ENCODE assay signal across 20 cellular contexts in the genomic region with DNA sequence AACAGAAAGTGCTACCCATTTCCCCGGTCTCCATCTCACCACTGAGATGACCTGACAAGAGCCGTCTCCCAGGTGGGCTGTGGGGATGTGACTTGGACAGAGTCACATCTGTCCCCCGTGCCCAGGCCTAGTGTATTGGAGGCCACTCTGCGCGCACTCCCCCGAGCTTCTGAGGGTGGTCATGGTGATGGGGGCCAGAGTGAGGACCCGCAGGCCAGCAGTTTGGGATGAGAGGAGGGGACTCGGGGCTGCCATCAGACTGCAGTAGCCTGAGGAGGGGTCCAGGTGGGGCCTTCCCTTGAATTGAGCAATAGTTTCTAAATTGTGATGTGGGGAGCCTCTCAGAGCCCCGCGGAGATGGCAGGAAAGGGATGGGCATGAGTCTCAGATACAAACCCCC.
"Had no signal": no experiment of that assay in that cellular context is flagged by ENCODE, and none has a peak within 500 bp of the region (broad histone marks: within the 10 kb centered on the region; RNA-seq: fewer than 3 reads in every experiment).

No MANE protein-coding gene starts in this region.

- H3K36me3 Mint-ChIP-seq: naive B cell had no signal

- H3K27ac ChIP-seq: dorsolateral prefrontal cortex, gastrocnemius medialis, left ventricle myocardium inferior, neutrophil, right atrium auricular region, tibial nerve had no signal

- H3K27ac Mint-ChIP-seq: naive B cell; nephron progenitor cell; stimulated activated effector memory CD8-positive, alpha-beta T cell treated with anti-CD3 and anti-CD28 coated beads, Interleukin-12 subunit alpha, Interleukin-12 subunit beta, amount 100 ng/mL, for 72 hours had no signal

- H3K27me3 ChIP-seq: right atrium auricular region, tibial nerve had no signal

- H3K9me3 ChIP-seq: gastrocnemius medialis, neutrophil had no signal

- H3K9me3 Mint-ChIP-seq: stimulated activated effector memory CD8-positive, alpha-beta T cell treated with anti-CD3 and anti-CD28 coated beads, Interleukin-12 subunit alpha, Interleukin-12 subunit beta, amount 100 ng/mL, for 72 hours had no signal

- DNase-seq: central memory CD4-positive, alpha-beta T cell; cortex of kidney; effector CD8-positive, alpha-beta T cell; gastrocnemius medialis; kidney; left cardiac atrium; left ventricle myocardium inferior; mesenchymal stem cell; naive B cell; nephron progenitor cell; stimulated activated CD4-positive, alpha-beta T cell treated with anti-CD3 and anti-CD28 coated beads, Interleukin-4, amount 100 ng/mL, for 1 hour; stimulated activated CD8-positive, alpha-beta memory T cell treated with anti-CD3 and anti-CD28 coated beads, Interleukin-4, amount 100 ng/mL, for 48 hours; stimulated activated naive CD8-positive, alpha-beta T cell treated with anti-CD3 and anti-CD28 coated beads, Interleukin-15, Interleukin-2, amounts not matched to agents 100 U/mL and 50 U/mL, for 24 hours had no signal

- H3K4me3 Mint-ChIP-seq: naive B cell; nephron progenitor cell; stimulated activated effector memory CD8-positive, alpha-beta T cell treated with anti-CD3 and anti-CD28 coated beads, Interleukin-12 subunit alpha, Interleukin-12 subunit beta, amount 100 ng/mL, for 72 hours had no signal

- H3K36me3 ChIP-seq: gastrocnemius medialis, left ventricle myocardium inferior, neutrophil, right atrium auricular region, tibial nerve had no signal

- H3K4me1 Mint-ChIP-seq: naive B cell; nephron progenitor cell; stimulated activated effector memory CD8-positive, alpha-beta T cell treated with anti-CD3 and anti-CD28 coated beads, Interleukin-12 subunit alpha, Interleukin-12 subunit beta, amount 100 ng/mL, for 72 hours had no signal

- H3K4me1 ChIP-seq: gastrocnemius medialis, left ventricle myocardium inferior, right atrium auricular region, tibial nerve had no signal

- H3K4me3 ChIP-seq: dorsolateral prefrontal cortex, gastrocnemius medialis, left ventricle myocardium inferior, lung, right atrium auricular region, smooth muscle cell, tibial nerve had no signal
